1 cellular context compared by ENCODE assay signal in the genomic region with DNA sequence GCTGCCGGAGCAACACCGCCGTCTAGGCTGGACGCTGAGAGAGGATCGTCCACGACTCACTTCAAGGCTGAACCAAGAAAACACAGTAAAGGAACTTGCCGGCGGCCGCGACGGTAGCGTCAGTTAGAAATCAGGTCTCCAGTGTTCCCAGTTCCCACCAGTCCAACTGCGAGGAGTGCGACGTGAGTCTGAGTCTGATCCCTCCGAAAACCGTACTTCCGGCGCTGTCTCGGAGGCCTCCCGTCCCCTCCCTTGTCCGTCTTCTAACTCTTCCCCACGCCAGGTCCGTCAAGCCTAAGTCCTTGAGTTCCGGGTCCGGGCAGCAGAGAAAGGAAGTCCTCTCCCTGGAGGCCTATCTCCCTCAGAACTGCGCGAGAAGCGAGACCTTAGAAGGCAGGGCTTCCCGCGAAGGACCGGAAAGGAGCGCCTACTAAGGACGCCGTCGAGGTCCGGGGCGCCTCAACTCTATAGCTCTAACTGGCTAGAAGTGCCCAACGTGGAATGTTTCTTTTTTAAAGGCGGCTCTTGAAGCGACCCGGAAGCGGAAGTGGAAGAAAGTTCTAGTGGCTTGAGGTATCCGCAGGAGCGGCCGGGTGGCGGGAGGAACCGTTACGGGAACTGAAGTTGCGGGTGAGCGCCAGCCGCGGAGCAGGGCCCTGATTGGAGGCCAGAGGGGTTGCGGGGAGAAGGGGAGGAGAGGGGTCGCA.
TF ChIP-seq lines count a peak whose summit lies in the region.

A gene with protein sequence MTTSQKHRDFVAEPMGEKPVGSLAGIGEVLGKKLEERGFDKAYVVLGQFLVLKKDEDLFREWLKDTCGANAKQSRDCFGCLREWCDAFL (plus strand): TSS at position 563 of the 707 bp plus-strand sequence. CDS start 748 bp downstream, outside the sequence.
A gene with protein sequence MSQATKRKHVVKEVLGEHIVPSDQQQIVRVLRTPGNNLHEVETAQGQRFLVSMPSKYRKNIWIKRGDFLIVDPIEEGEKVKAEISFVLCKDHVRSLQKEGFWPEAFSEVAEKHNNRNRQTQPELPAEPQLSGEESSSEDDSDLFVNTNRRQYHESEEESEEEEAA (minus strand): TSS at position 217 of the 707 bp plus-strand sequence. CDS start 1,768 bp downstream, outside the sequence.

TF ChIP-seq in A549, 52 proteins besides CTCF, POLR2A, EP300 and RAD21 (continued from another document):
- TF ChIP-seq, protein P1, sequence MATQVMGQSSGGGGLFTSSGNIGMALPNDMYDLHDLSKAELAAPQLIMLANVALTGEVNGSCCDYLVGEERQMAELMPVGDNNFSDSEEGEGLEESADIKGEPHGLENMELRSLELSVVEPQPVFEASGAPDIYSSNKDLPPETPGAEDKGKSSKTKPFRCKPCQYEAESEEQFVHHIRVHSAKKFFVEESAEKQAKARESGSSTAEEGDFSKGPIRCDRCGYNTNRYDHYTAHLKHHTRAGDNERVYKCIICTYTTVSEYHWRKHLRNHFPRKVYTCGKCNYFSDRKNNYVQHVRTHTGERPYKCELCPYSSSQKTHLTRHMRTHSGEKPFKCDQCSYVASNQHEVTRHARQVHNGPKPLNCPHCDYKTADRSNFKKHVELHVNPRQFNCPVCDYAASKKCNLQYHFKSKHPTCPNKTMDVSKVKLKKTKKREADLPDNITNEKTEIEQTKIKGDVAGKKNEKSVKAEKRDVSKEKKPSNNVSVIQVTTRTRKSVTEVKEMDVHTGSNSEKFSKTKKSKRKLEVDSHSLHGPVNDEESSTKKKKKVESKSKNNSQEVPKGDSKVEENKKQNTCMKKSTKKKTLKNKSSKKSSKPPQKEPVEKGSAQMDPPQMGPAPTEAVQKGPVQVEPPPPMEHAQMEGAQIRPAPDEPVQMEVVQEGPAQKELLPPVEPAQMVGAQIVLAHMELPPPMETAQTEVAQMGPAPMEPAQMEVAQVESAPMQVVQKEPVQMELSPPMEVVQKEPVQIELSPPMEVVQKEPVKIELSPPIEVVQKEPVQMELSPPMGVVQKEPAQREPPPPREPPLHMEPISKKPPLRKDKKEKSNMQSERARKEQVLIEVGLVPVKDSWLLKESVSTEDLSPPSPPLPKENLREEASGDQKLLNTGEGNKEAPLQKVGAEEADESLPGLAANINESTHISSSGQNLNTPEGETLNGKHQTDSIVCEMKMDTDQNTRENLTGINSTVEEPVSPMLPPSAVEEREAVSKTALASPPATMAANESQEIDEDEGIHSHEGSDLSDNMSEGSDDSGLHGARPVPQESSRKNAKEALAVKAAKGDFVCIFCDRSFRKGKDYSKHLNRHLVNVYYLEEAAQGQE (IDR thresholded peaks at IDR 0.05) = peak; percentile 81
- TF ChIP-seq BHLHE40 (IDR thresholded peaks at IDR 0.05; ENCODE audit: low read depth, low read length) = no peak
- peak; percentile 84 for TF ChIP-seq PHF8 (IDR thresholded peaks at IDR 0.05; ENCODE audit: borderline replicate concordance, low read depth)
- TF ChIP-seq JUN (IDR thresholded peaks at IDR 0.05) = peak; percentile 89 to 97
- no peak for TF ChIP-seq RARB (CRISPR knock-in tag; IDR thresholded peaks at IDR 0.05)
- TF ChIP-seq KDM5A (IDR thresholded peaks at IDR 0.05) = peak; percentile 90
- no peak for TF ChIP-seq KDM1A (IDR thresholded peaks at IDR 0.05; ENCODE audit: low read depth)
- no peak for TF ChIP-seq HEYL (CRISPR knock-in tag; IDR thresholded peaks at IDR 0.05)
- TF ChIP-seq SREBF2 (IDR thresholded peaks at IDR 0.05) = no peak
- TF ChIP-seq TFCP2L1 (CRISPR knock-in tag; IDR thresholded peaks at IDR 0.05) = no peak
- no peak for TF ChIP-seq RCOR1 (IDR thresholded peaks at IDR 0.05; ENCODE audit: low read depth, low read length)
- TF ChIP-seq, protein P2, sequence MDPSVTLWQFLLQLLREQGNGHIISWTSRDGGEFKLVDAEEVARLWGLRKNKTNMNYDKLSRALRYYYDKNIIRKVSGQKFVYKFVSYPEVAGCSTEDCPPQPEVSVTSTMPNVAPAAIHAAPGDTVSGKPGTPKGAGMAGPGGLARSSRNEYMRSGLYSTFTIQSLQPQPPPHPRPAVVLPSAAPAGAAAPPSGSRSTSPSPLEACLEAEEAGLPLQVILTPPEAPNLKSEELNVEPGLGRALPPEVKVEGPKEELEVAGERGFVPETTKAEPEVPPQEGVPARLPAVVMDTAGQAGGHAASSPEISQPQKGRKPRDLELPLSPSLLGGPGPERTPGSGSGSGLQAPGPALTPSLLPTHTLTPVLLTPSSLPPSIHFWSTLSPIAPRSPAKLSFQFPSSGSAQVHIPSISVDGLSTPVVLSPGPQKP (IDR thresholded peaks at IDR 0.05; ENCODE audit: low read depth, low read length) = no peak
- peak; percentile 89 for TF ChIP-seq CHD2 (IDR thresholded peaks at IDR 0.05; ENCODE audit: low read length, partially characterized antibody)
- no peak for TF ChIP-seq FOSB (CRISPR knock-in tag; IDR thresholded peaks at IDR 0.05)
- TF ChIP-seq ZC3H11A (IDR thresholded peaks at IDR 0.05) = peak; percentile 21; the same call in 1 of the 2 replicates
- peak; percentile 89; the same call in 1 of the 2 replicates for TF ChIP-seq MAZ (IDR thresholded peaks at IDR 0.05; ENCODE audit: borderline replicate concordance, low read depth, low read length)
- no peak for TF ChIP-seq HOXA7 (CRISPR knock-in tag; IDR thresholded peaks at IDR 0.05)
- no peak for TF ChIP-seq SMC3 (IDR thresholded peaks at IDR 0.05)
- TF ChIP-seq ZSCAN20 (CRISPR knock-in tag; IDR thresholded peaks at IDR 0.05) = no peak
- no peak for TF ChIP-seq NFE2L2 (conservative IDR thresholded peaks at IDR 0.05; ENCODE audit: low read length)
- TF ChIP-seq, protein P3, sequence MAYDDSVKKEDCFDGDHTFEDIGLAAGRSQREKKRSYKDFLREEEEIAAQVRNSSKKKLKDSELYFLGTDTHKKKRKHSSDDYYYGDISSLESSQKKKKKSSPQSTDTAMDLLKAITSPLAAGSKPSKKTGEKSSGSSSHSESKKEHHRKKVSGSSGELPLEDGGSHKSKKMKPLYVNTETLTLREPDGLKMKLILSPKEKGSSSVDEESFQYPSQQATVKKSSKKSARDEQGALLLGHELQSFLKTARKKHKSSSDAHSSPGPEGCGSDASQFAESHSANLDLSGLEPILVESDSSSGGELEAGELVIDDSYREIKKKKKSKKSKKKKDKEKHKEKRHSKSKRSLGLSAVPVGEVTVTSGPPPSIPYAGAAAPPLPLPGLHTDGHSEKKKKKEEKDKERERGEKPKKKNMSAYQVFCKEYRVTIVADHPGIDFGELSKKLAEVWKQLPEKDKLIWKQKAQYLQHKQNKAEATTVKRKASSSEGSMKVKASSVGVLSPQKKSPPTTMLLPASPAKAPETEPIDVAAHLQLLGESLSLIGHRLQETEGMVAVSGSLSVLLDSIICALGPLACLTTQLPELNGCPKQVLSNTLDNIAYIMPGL (CRISPR knock-in tag; IDR thresholded peaks at IDR 0.05; ENCODE audit: borderline replicate concordance) = peak; percentile 78; the same call in 1 of the 2 replicates
- no peak for TF ChIP-seq MAFK (IDR thresholded peaks at IDR 0.05; ENCODE audit: partially characterized antibody)
- no peak for TF ChIP-seq RNF2 (IDR thresholded peaks at IDR 0.05; ENCODE audit: borderline replicate concordance, low read depth)
- TF ChIP-seq, protein P4, sequence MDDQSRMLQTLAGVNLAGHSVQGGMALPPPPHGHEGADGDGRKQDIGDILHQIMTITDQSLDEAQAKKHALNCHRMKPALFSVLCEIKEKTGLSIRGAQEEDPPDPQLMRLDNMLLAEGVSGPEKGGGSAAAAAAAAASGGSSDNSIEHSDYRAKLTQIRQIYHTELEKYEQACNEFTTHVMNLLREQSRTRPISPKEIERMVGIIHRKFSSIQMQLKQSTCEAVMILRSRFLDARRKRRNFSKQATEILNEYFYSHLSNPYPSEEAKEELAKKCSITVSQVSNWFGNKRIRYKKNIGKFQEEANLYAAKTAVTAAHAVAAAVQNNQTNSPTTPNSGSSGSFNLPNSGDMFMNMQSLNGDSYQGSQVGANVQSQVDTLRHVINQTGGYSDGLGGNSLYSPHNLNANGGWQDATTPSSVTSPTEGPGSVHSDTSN (IDR thresholded peaks at IDR 0.05) = peak; percentile 55
- peak; percentile 72 for TF ChIP-seq RFX5 (IDR thresholded peaks at IDR 0.05)
- TF ChIP-seq CBX2 (IDR thresholded peaks at IDR 0.05; ENCODE audit: borderline replicate concordance, low read depth) = no peak
- TF ChIP-seq, protein P5, sequence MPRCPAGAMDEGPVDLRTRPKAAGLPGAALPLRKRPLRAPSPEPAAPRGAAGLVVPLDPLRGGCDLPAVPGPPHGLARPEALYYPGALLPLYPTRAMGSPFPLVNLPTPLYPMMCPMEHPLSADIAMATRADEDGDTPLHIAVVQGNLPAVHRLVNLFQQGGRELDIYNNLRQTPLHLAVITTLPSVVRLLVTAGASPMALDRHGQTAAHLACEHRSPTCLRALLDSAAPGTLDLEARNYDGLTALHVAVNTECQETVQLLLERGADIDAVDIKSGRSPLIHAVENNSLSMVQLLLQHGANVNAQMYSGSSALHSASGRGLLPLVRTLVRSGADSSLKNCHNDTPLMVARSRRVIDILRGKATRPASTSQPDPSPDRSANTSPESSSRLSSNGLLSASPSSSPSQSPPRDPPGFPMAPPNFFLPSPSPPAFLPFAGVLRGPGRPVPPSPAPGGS (IDR thresholded peaks at IDR 0.05) = peak; percentile 80
- TF ChIP-seq, protein P6, sequence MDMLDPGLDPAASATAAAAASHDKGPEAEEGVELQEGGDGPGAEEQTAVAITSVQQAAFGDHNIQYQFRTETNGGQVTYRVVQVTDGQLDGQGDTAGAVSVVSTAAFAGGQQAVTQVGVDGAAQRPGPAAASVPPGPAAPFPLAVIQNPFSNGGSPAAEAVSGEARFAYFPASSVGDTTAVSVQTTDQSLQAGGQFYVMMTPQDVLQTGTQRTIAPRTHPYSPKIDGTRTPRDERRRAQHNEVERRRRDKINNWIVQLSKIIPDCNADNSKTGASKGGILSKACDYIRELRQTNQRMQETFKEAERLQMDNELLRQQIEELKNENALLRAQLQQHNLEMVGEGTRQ (IDR thresholded peaks at IDR 0.05) = no peak
- peak; percentile 73; the same call in 1 of the 2 replicates for TF ChIP-seq MYC (IDR thresholded peaks at IDR 0.05; ENCODE audit: borderline replicate concordance, low read length)
- TF ChIP-seq EHMT2 (IDR thresholded peaks at IDR 0.05; ENCODE audit: low read depth) = no peak
- TF ChIP-seq NR3C1 (IDR thresholded peaks at IDR 0.05) = no peak
- TF ChIP-seq GATA3 (IDR thresholded peaks at IDR 0.05; ENCODE audit: borderline replicate concordance) = peak; percentile 67; the same call in 1 of the 2 replicates
- TF ChIP-seq, protein P7, sequence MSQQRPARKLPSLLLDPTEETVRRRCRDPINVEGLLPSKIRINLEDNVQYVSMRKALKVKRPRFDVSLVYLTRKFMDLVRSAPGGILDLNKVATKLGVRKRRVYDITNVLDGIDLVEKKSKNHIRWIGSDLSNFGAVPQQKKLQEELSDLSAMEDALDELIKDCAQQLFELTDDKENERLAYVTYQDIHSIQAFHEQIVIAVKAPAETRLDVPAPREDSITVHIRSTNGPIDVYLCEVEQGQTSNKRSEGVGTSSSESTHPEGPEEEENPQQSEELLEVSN (IDR thresholded peaks at IDR 0.05; ENCODE audit: borderline replicate concordance, low read depth) = peak; percentile 83; the same call in 1 of the 2 replicates
- TF ChIP-seq EHF (CRISPR knock-in tag; IDR thresholded peaks at IDR 0.05) = no peak
- TF ChIP-seq, protein P8, sequence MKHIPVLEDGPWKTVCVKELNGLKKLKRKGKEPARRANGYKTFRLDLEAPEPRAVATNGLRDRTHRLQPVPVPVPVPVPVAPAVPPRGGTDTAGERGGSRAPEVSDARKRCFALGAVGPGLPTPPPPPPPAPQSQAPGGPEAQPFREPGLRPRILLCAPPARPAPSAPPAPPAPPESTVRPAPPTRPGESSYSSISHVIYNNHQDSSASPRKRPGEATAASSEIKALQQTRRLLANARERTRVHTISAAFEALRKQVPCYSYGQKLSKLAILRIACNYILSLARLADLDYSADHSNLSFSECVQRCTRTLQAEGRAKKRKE (CRISPR knock-in tag; IDR thresholded peaks at IDR 0.05; ENCODE audit: low read depth) = no peak
- TF ChIP-seq HOXB13 (CRISPR knock-in tag; IDR thresholded peaks at IDR 0.05; ENCODE audit: low read depth) = peak; percentile 33; the same call in 1 of the 2 replicates
- TF ChIP-seq CEBPB (IDR thresholded peaks at IDR 0.05) = 0 out of 4 replicates have a peak, but pooled peaks of 1 of the 2 experiments have one; percentile 40
- TF ChIP-seq ZNF302 (CRISPR knock-in tag; IDR thresholded peaks at IDR 0.05) = no peak
